In genomic region chr16:22694887-22695382, GRCh38 we compare ENCODE assay signal across 11 cellular contexts.
DNase-seq lines count a peak whose midpoint lies in the region; ATAC-seq and TF ChIP-seq lines count a peak whose summit lies in the region.
"Had no signal": no experiment of that assay in that cellular context is flagged by ENCODE, and none has a peak within 500 bp of the region (broad histone marks: within the 10 kb centered on the region; RNA-seq: fewer than 3 reads in every experiment).

No MANE protein-coding gene starts in this region.

- intact Hi-C loops in Right ventricle myocardium inferior (cut with DNase I): no loop called here
- intact Hi-C loops in cardiac septum (cut with DNase I): no loop called here
- intact Hi-C loops in vagina (cut with DNase I): no loop called here

- peak; percentile 87 for ATAC-seq in Right ventricle myocardium inferior
- ATAC-seq: activated T-cell treated with anti-CD3 and anti-CD28 coated beads, Interleukin-2, amount 50 U/mL, for 72 hours had no signal

- TF ChIP-seq POLR2A in vagina (IDR thresholded peaks at IDR 0.05): no peak

- DNase-seq in Right ventricle myocardium inferior (ENCODE audit: missing footprints) (no peak), cardiac septum (ENCODE audit: low spot score) (no peak), fibroblast of gingiva (ENCODE audit: low read depth) (peak; percentile 94), vagina (ENCODE audit: extremely low spot score in 2 of 2) (peak in 1 of 2 donors; percentile 90), NCI-H187 (lab: John Stamatoyannopoulos, UW) (no peak)
- no peak for DNase-seq in activated CD4-positive, alpha-beta T cell treated with anti-CD3 and anti-CD28 coated beads, Interleukin-2, amount 50 U/mL, for 1 hour
- no peak for DNase-seq in activated CD4-positive, alpha-beta T cell treated with anti-CD3 and anti-CD28 coated beads for 4 hours
- DNase-seq: activated T-cell treated with anti-CD3 and anti-CD28 coated beads, Interleukin-2, amount 50 U/mL, for 72 hours; NCI-H1105 treated with DMSO at 0.1 percent for 48 hours; pancreas had no signal

- H3K4me3 ChIP-seq in muscle layer of duodenum (ENCODE audit: low read depth in 1 of 2, low read length in 2 of 2) (peak overlapping the region in 1 of 2 donors; percentile 3), vagina (no peak overlapping the region)
- H3K4me3 ChIP-seq: pancreas had no signal

- H3K27ac ChIP-seq in muscle layer of duodenum (ENCODE audit: low read length): peak overlapping the region; percentile 62
- H3K27ac ChIP-seq in vagina: peak overlapping the region; percentile 44
- H3K27ac ChIP-seq: pancreas had no signal

- H3K9me3 ChIP-seq in muscle layer of duodenum (ENCODE audit: control insufficient read depth in 1 of 2, low read length in 2 of 2): no peaks in the 10 kb centered on the region
- H3K9me3 ChIP-seq in vagina: no peaks in the 10 kb centered on the region
- H3K9me3 ChIP-seq: pancreas had no signal

- no peak for TF ChIP-seq CTCF in vagina (IDR thresholded peaks at IDR 0.05)

- no peaks in the 10 kb centered on the region for H3K27me3 ChIP-seq in muscle layer of duodenum (ENCODE audit: low read depth, low read length)
- H3K27me3 ChIP-seq in vagina: no peaks in the 10 kb centered on the region
- H3K27me3 ChIP-seq: pancreas had no signal

- no peaks in the 10 kb centered on the region for H3K4me1 ChIP-seq in muscle layer of duodenum (ENCODE audit: control insufficient read depth in 1 of 2, insufficient read depth in 2 of 2, low read length in 2 of 2)
- peaks cover 17% of the 10 kb centered on the region for H3K4me1 ChIP-seq in vagina
- H3K4me1 ChIP-seq: pancreas had no signal

- no peaks in the 10 kb centered on the region for H3K36me3 ChIP-seq in muscle layer of duodenum (ENCODE audit: control insufficient read depth in 1 of 2, insufficient read depth in 2 of 2, low read length in 2 of 2)
- no peaks in the 10 kb centered on the region for H3K36me3 ChIP-seq in vagina
- H3K36me3 ChIP-seq: pancreas had no signal
